In genomic region chr21:44611551-44611950, GRCh38 we compare ENCODE assay signal across 39 cellular contexts. TPM values are rescaled to one million over a fixed set of nuclear protein-coding genes. Genes with fewer than 3 reads are reported as not detected.
"Had no signal": no experiment of that assay in that cellular context is flagged by ENCODE, and none has a peak within 500 bp of the region (broad histone marks: within the 10 kb centered on the region; RNA-seq: fewer than 3 reads in every experiment).

No MANE protein-coding gene starts in this region.

- H3K4me3 Mint-ChIP-seq: activated B cell treated with CpG ODN at 0.5 μM for 24 hours; activated CD4-positive, alpha-beta memory T cell treated with anti-CD3 and anti-CD28 coated beads for 36 hours; activated CD4-positive, alpha-beta T cell treated with anti-CD3 and anti-CD28 coated beads, Interleukin-2, amount 10 ng/mL, durations not matched to agents 24 days and 14 days; activated CD8-positive, alpha-beta T cell treated with anti-CD3 and anti-CD28 coated beads for 36 hours; activated naive CD4-positive, alpha-beta T cell treated with anti-CD3 and anti-CD28 coated beads, Interleukin-2, amount 10 ng/mL, durations not matched to agents 7 days and 5 days; activated naive CD4-positive, alpha-beta T cell treated with anti-CD3 and anti-CD28 coated beads, Interleukin-2, amount 50 U/mL, for 24 hours; activated naive CD8-positive, alpha-beta T cell treated with anti-CD3 and anti-CD28 coated beads for 36 hours; activated T-cell treated with anti-CD3 and anti-CD28 coated beads, Interleukin-2, amount 50 U/mL, for 4 hours; activated T-cell treated with anti-CD3 and anti-CD28 coated beads, Interleukin-2, amount 50 U/mL, for 72 hours; activated T-helper 1 cell treated with anti-CD3 and anti-CD28 coated beads, Interleukin-12 subunit alpha, Interleukin-12 subunit beta, Interleukin-2, Interleukin-4 antibody, amounts not matched to agents 30 ng/mL and 10 ng/mL and 1 ng/mL, durations not matched to agents 14 hours and 24 hours and 36 hours; activated T-helper 17 cell treated with anti-CD3 and anti-CD28 coated beads, Interleukin-2, amount 50 U/mL, for 72 hours; T-helper 1 cell treated with Interleukin-12 subunit alpha and Interleukin-12 subunit beta and Interleukin-4 antibody, amounts not matched to agents 30 μg/mL and 1 μg/mL, for 36 hours; T-helper 2 cell treated with Interferon-gamma antibody and Interleukin-4, amounts not matched to agents 5 μg/mL and 100 μg/mL, for 36 hours had no signal

- H3K4me3 ChIP-seq: adrenal gland, body of pancreas, breast epithelium had no signal

- H3K9me3 ChIP-seq: adrenal gland had no signal

- H3K27me3 ChIP-seq: adrenal gland, body of pancreas, brain microvascular endothelial cell had no signal

- H3K4me1 ChIP-seq: adrenal gland, body of pancreas, breast epithelium had no signal

- ATAC-seq: activated CD8-positive, alpha-beta T cell treated with anti-CD3 and anti-CD28 coated beads for 36 hours; activated T-cell treated with anti-CD3 and anti-CD28 coated beads, Interleukin-2, amount 50 U/mL, for 4 hours; activated T-cell treated with anti-CD3 and anti-CD28 coated beads, Interleukin-2, amount 50 U/mL, for 72 hours; activated T-helper 17 cell treated with anti-CD3 and anti-CD28 coated beads, Interleukin-2, amount 50 U/mL, for 72 hours; body of pancreas had no signal

- H3K27ac ChIP-seq: adrenal gland, body of pancreas, brain microvascular endothelial cell, breast epithelium, VCaP had no signal

- H3K36me3 ChIP-seq: adrenal gland, brain microvascular endothelial cell, breast epithelium had no signal

- FAIRE-seq: astrocyte, TTC549 had no signal

- H3K4me1 Mint-ChIP-seq: activated B cell treated with CpG ODN at 0.5 μM for 24 hours; activated CD4-positive, alpha-beta T cell treated with anti-CD3 and anti-CD28 coated beads, Interleukin-2, amount 10 ng/mL, durations not matched to agents 24 days and 14 days; activated T-helper 17 cell treated with anti-CD3 and anti-CD28 coated beads, Interleukin-2, amount 50 U/mL, for 72 hours had no signal

- H3K27me3 Mint-ChIP-seq: activated CD4-positive, alpha-beta memory T cell treated with anti-CD3 and anti-CD28 coated beads for 36 hours; activated CD8-positive, alpha-beta T cell treated with anti-CD3 and anti-CD28 coated beads for 36 hours; activated naive CD4-positive, alpha-beta T cell treated with anti-CD3 and anti-CD28 coated beads, Interleukin-2, amount 50 U/mL, for 24 hours; activated naive CD8-positive, alpha-beta T cell treated with anti-CD3 and anti-CD28 coated beads for 36 hours; activated T-helper 17 cell treated with anti-CD3 and anti-CD28 coated beads, Interleukin-2, amount 50 U/mL, for 72 hours had no signal

- DNase-seq: activated B cell treated with CpG ODN at 0.5 μM for 24 hours; activated CD4-positive, alpha-beta memory T cell treated with anti-CD3 and anti-CD28 coated beads for 36 hours; activated CD4-positive, alpha-beta T cell treated with anti-CD3 and anti-CD28 coated beads for 4 hours; activated CD4-positive, alpha-beta T cell treated with anti-CD3 and anti-CD28 coated beads, Interleukin-2, amount 10 ng/mL, durations not matched to agents 24 days and 14 days; activated CD4-positive, alpha-beta T cell treated with anti-CD3 and anti-CD28 coated beads, Interleukin-2, amount 50 U/mL, for 1 hour; activated CD4-positive, alpha-beta T cell treated with anti-CD3 and anti-CD28 coated beads, Interleukin-2, amount 50 U/mL, for 4 hours; activated CD4-positive, CD25-positive, alpha-beta regulatory T cell treated with anti-CD3 and anti-CD28 coated beads, Interleukin-2, amount 50 U/mL, for 72 hours; activated CD8-positive, alpha-beta memory T cell treated with anti-CD3 and anti-CD28 coated beads, Interleukin-2, amount 50 U/mL, for 4 hours; activated CD8-positive, alpha-beta T cell treated with anti-CD3 and anti-CD28 coated beads for 36 hours; activated effector memory CD4-positive, alpha-beta T cell treated with Interleukin-2 at 50 U/mL for 16 hours; activated gamma-delta T cell; activated naive CD4-positive, alpha-beta T cell treated with anti-CD3 and anti-CD28 coated beads, Interleukin-2, amount 10 ng/mL, durations not matched to agents 7 days and 5 days; activated naive CD4-positive, alpha-beta T cell treated with Interleukin-2 at 50 U/mL for 16 hours; activated naive CD8-positive, alpha-beta T cell treated with anti-CD3 and anti-CD28 coated beads for 36 hours; activated T-cell treated with anti-CD3 and anti-CD28 coated beads for 4 hours; activated T-cell treated with anti-CD3 and anti-CD28 coated beads, Interleukin-2, amount 50 U/mL, for 1 hour; activated T-cell treated with anti-CD3 and anti-CD28 coated beads, Interleukin-2, amount 50 U/mL, for 4 hours; activated T-cell treated with anti-CD3 and anti-CD28 coated beads, Interleukin-2, amount 50 U/mL, for 72 hours; adrenal gland; amniotic stem cell; body of pancreas; brain microvascular endothelial cell; central memory CD4-positive, alpha-beta T cell; T-helper 1 cell; T-helper 2 cell; T-helper 9 cell had no signal

- H3K27ac Mint-ChIP-seq: activated B cell treated with CpG ODN at 0.5 μM for 24 hours; activated CD4-positive, alpha-beta memory T cell treated with anti-CD3 and anti-CD28 coated beads for 36 hours; activated CD4-positive, alpha-beta T cell treated with anti-CD3 and anti-CD28 coated beads, Interleukin-2, amount 10 ng/mL, durations not matched to agents 24 days and 14 days; activated CD8-positive, alpha-beta T cell treated with anti-CD3 and anti-CD28 coated beads for 36 hours; activated naive CD4-positive, alpha-beta T cell treated with anti-CD3 and anti-CD28 coated beads, Interleukin-2, amount 10 ng/mL, durations not matched to agents 7 days and 5 days; activated naive CD4-positive, alpha-beta T cell treated with anti-CD3 and anti-CD28 coated beads, Interleukin-2, amount 50 U/mL, for 24 hours; activated naive CD8-positive, alpha-beta T cell treated with anti-CD3 and anti-CD28 coated beads for 36 hours; activated T-cell treated with anti-CD3 and anti-CD28 coated beads, Interleukin-2, amount 50 U/mL, for 72 hours; activated T-helper 1 cell treated with anti-CD3 and anti-CD28 coated beads, Interleukin-12 subunit alpha, Interleukin-12 subunit beta, Interleukin-2, Interleukin-4 antibody, amounts not matched to agents 30 ng/mL and 10 ng/mL and 1 ng/mL, durations not matched to agents 14 hours and 24 hours and 36 hours; activated T-helper 17 cell treated with anti-CD3 and anti-CD28 coated beads, Interleukin-2, amount 50 U/mL, for 72 hours; T-helper 1 cell treated with Interleukin-12 subunit alpha and Interleukin-12 subunit beta and Interleukin-4 antibody, amounts not matched to agents 30 μg/mL and 1 μg/mL, for 36 hours; T-helper 2 cell treated with Interferon-gamma antibody and Interleukin-4, amounts not matched to agents 5 μg/mL and 100 μg/mL, for 36 hours had no signal

RNA-seq across cellular contexts. Expression of gene KRTAP10-8, which starts 0.3 kb away (rescaled TPM):
- total RNA-seq: activated B cell treated with CpG ODN at 0.5 μM for 24 hours; activated CD4-positive, alpha-beta memory T cell treated with anti-CD3 and anti-CD28 coated beads for 36 hours; activated CD4-positive, alpha-beta T cell treated with anti-CD3 and anti-CD28 coated beads, Interleukin-2, amount 10 ng/mL, durations not matched to agents 24 days and 14 days; activated CD8-positive, alpha-beta memory T cell treated with anti-CD3 and anti-CD28 coated beads for 36 hours; activated CD8-positive, alpha-beta T cell treated with anti-CD3 and anti-CD28 coated beads for 36 hours; activated naive CD8-positive, alpha-beta T cell treated with anti-CD3 and anti-CD28 coated beads for 36 hours; activated T-cell treated with anti-CD3 and anti-CD28 coated beads, Interleukin-2, amount 50 U/mL, for 4 hours; activated T-cell treated with anti-CD3 and anti-CD28 coated beads, Interleukin-2, amount 50 U/mL, for 72 hours; activated T-helper 1 cell treated with anti-CD3 and anti-CD28 coated beads, Interleukin-12 subunit alpha, Interleukin-12 subunit beta, Interleukin-2, Interleukin-4 antibody, amounts not matched to agents 30 ng/mL and 10 ng/mL and 1 ng/mL, durations not matched to agents 14 hours and 24 hours and 36 hours; activated T-helper 17 cell treated with anti-CD3 and anti-CD28 coated beads, Interleukin-2, amount 50 U/mL, for 72 hours; adrenal gland; aorta; astrocyte; body of pancreas; breast epithelium; cardiac septum; cerebellum had no signal
- polyA plus RNA-seq: adrenal gland, aorta had no signal

RNA-seq across cellular contexts. Expression of gene KRTAP10-7, which starts 11.2 kb away (rescaled TPM):
- total RNA-seq: activated B cell treated with CpG ODN at 0.5 μM for 24 hours; activated CD4-positive, alpha-beta memory T cell treated with anti-CD3 and anti-CD28 coated beads for 36 hours; activated CD4-positive, alpha-beta T cell treated with anti-CD3 and anti-CD28 coated beads, Interleukin-2, amount 10 ng/mL, durations not matched to agents 24 days and 14 days; activated CD8-positive, alpha-beta memory T cell treated with anti-CD3 and anti-CD28 coated beads for 36 hours; activated CD8-positive, alpha-beta T cell treated with anti-CD3 and anti-CD28 coated beads for 36 hours; activated naive CD8-positive, alpha-beta T cell treated with anti-CD3 and anti-CD28 coated beads for 36 hours; activated T-cell treated with anti-CD3 and anti-CD28 coated beads, Interleukin-2, amount 50 U/mL, for 4 hours; activated T-cell treated with anti-CD3 and anti-CD28 coated beads, Interleukin-2, amount 50 U/mL, for 72 hours; activated T-helper 1 cell treated with anti-CD3 and anti-CD28 coated beads, Interleukin-12 subunit alpha, Interleukin-12 subunit beta, Interleukin-2, Interleukin-4 antibody, amounts not matched to agents 30 ng/mL and 10 ng/mL and 1 ng/mL, durations not matched to agents 14 hours and 24 hours and 36 hours; activated T-helper 17 cell treated with anti-CD3 and anti-CD28 coated beads, Interleukin-2, amount 50 U/mL, for 72 hours; adrenal gland; aorta; astrocyte; body of pancreas; breast epithelium; cardiac septum; cerebellum had no signal
- polyA plus RNA-seq: adrenal gland, aorta had no signal

RNA-seq across cellular contexts. Expression of gene KRTAP10-9, which starts 15.3 kb away (rescaled TPM):
- total RNA-seq: activated B cell treated with CpG ODN at 0.5 μM for 24 hours; activated CD4-positive, alpha-beta memory T cell treated with anti-CD3 and anti-CD28 coated beads for 36 hours; activated CD4-positive, alpha-beta T cell treated with anti-CD3 and anti-CD28 coated beads, Interleukin-2, amount 10 ng/mL, durations not matched to agents 24 days and 14 days; activated CD8-positive, alpha-beta memory T cell treated with anti-CD3 and anti-CD28 coated beads for 36 hours; activated CD8-positive, alpha-beta T cell treated with anti-CD3 and anti-CD28 coated beads for 36 hours; activated naive CD8-positive, alpha-beta T cell treated with anti-CD3 and anti-CD28 coated beads for 36 hours; activated T-cell treated with anti-CD3 and anti-CD28 coated beads, Interleukin-2, amount 50 U/mL, for 4 hours; activated T-cell treated with anti-CD3 and anti-CD28 coated beads, Interleukin-2, amount 50 U/mL, for 72 hours; activated T-helper 1 cell treated with anti-CD3 and anti-CD28 coated beads, Interleukin-12 subunit alpha, Interleukin-12 subunit beta, Interleukin-2, Interleukin-4 antibody, amounts not matched to agents 30 ng/mL and 10 ng/mL and 1 ng/mL, durations not matched to agents 14 hours and 24 hours and 36 hours; activated T-helper 17 cell treated with anti-CD3 and anti-CD28 coated beads, Interleukin-2, amount 50 U/mL, for 72 hours; adrenal gland; aorta; astrocyte; body of pancreas; breast epithelium; cardiac septum; cerebellum had no signal
- polyA plus RNA-seq: adrenal gland, aorta had no signal

RNA-seq across cellular contexts. Expression of gene KRTAP10-6, which starts 19.2 kb away (rescaled TPM):
- total RNA-seq: activated B cell treated with CpG ODN at 0.5 μM for 24 hours; activated CD4-positive, alpha-beta memory T cell treated with anti-CD3 and anti-CD28 coated beads for 36 hours; activated CD4-positive, alpha-beta T cell treated with anti-CD3 and anti-CD28 coated beads, Interleukin-2, amount 10 ng/mL, durations not matched to agents 24 days and 14 days; activated CD8-positive, alpha-beta memory T cell treated with anti-CD3 and anti-CD28 coated beads for 36 hours; activated CD8-positive, alpha-beta T cell treated with anti-CD3 and anti-CD28 coated beads for 36 hours; activated naive CD8-positive, alpha-beta T cell treated with anti-CD3 and anti-CD28 coated beads for 36 hours; activated T-cell treated with anti-CD3 and anti-CD28 coated beads, Interleukin-2, amount 50 U/mL, for 4 hours; activated T-cell treated with anti-CD3 and anti-CD28 coated beads, Interleukin-2, amount 50 U/mL, for 72 hours; activated T-helper 1 cell treated with anti-CD3 and anti-CD28 coated beads, Interleukin-12 subunit alpha, Interleukin-12 subunit beta, Interleukin-2, Interleukin-4 antibody, amounts not matched to agents 30 ng/mL and 10 ng/mL and 1 ng/mL, durations not matched to agents 14 hours and 24 hours and 36 hours; activated T-helper 17 cell treated with anti-CD3 and anti-CD28 coated beads, Interleukin-2, amount 50 U/mL, for 72 hours; adrenal gland; aorta; astrocyte; body of pancreas; breast epithelium; cardiac septum; cerebellum had no signal
- polyA plus RNA-seq: adrenal gland, aorta had no signal

RNA-seq across cellular contexts. Expression of gene KRTAP10-10, which starts 25.6 kb away (rescaled TPM):
- total RNA-seq: activated B cell treated with CpG ODN at 0.5 μM for 24 hours; activated CD4-positive, alpha-beta memory T cell treated with anti-CD3 and anti-CD28 coated beads for 36 hours; activated CD4-positive, alpha-beta T cell treated with anti-CD3 and anti-CD28 coated beads, Interleukin-2, amount 10 ng/mL, durations not matched to agents 24 days and 14 days; activated CD8-positive, alpha-beta memory T cell treated with anti-CD3 and anti-CD28 coated beads for 36 hours; activated CD8-positive, alpha-beta T cell treated with anti-CD3 and anti-CD28 coated beads for 36 hours; activated naive CD8-positive, alpha-beta T cell treated with anti-CD3 and anti-CD28 coated beads for 36 hours; activated T-cell treated with anti-CD3 and anti-CD28 coated beads, Interleukin-2, amount 50 U/mL, for 4 hours; activated T-cell treated with anti-CD3 and anti-CD28 coated beads, Interleukin-2, amount 50 U/mL, for 72 hours; activated T-helper 1 cell treated with anti-CD3 and anti-CD28 coated beads, Interleukin-12 subunit alpha, Interleukin-12 subunit beta, Interleukin-2, Interleukin-4 antibody, amounts not matched to agents 30 ng/mL and 10 ng/mL and 1 ng/mL, durations not matched to agents 14 hours and 24 hours and 36 hours; activated T-helper 17 cell treated with anti-CD3 and anti-CD28 coated beads, Interleukin-2, amount 50 U/mL, for 72 hours; adrenal gland; aorta; astrocyte; body of pancreas; breast epithelium; cardiac septum; cerebellum had no signal
- polyA plus RNA-seq: adrenal gland, aorta had no signal
